8 cellular contexts compared by ENCODE assay signal in genomic region chr10:44963772-44964633, GRCh38. TPM values are rescaled to one million over a fixed set of nuclear protein-coding genes. Genes with fewer than 3 reads are reported as not detected.
DNase-seq lines count a peak whose midpoint lies in the region; ATAC-seq and TF ChIP-seq lines count a peak whose summit lies in the region.
"Had no signal": no experiment of that assay in that cellular context is flagged by ENCODE, and none has a peak within 500 bp of the region (broad histone marks: within the 10 kb centered on the region; RNA-seq: fewer than 3 reads in every experiment).

No MANE protein-coding gene starts in this region.

- H3K27ac Mint-ChIP-seq in T-helper 2 cell treated with Interferon-gamma antibody and Interleukin-4, amounts not matched to agents 5 μg/mL and 100 μg/mL, for 36 hours, result no peak overlapping the region

- no peak overlapping the region for H3K9ac ChIP-seq in HUES48 (ENCODE audit: low read depth, low read length)

- H3K9me3 ChIP-seq in HUES48 (ENCODE audit: control insufficient read depth, insufficient read depth, low read length) (no peaks in the 10 kb centered on the region), tibial nerve (no peaks in the 10 kb centered on the region)

- no peaks in the 10 kb centered on the region for H3K9me3 Mint-ChIP-seq in T-helper 2 cell treated with Interferon-gamma antibody and Interleukin-4, amounts not matched to agents 5 μg/mL and 100 μg/mL, for 36 hours

- peak; percentile 21 to 70 for TF ChIP-seq POLR2A in tibial nerve (IDR thresholded peaks at IDR 0.05)

- no peak overlapping the region for H3K4me3 Mint-ChIP-seq in T-helper 2 cell treated with Interferon-gamma antibody and Interleukin-4, amounts not matched to agents 5 μg/mL and 100 μg/mL, for 36 hours

- H3K36me3 ChIP-seq in HUES48 (ENCODE audit: control insufficient read depth, insufficient read depth, low read length) (no peaks in the 10 kb centered on the region), tibial nerve (peaks cover 0 to 4% (median 0%) of the 10 kb centered on the region in 3 donors)

- H3K27me3 Mint-ChIP-seq in T-helper 2 cell treated with Interferon-gamma antibody and Interleukin-4, amounts not matched to agents 5 μg/mL and 100 μg/mL, for 36 hours (ENCODE audit: low read depth), result no peaks in the 10 kb centered on the region

- peaks cover 28% of the 10 kb centered on the region for H3K4me1 Mint-ChIP-seq in T-helper 2 cell treated with Interferon-gamma antibody and Interleukin-4, amounts not matched to agents 5 μg/mL and 100 μg/mL, for 36 hours (ENCODE audit: low read depth)

- no peak for ATAC-seq in HG03520 (IDR thresholded peaks at IDR 0.05; ENCODE audit: unreplicated experiment)

- peak; percentile 29 to 98 (median 91) for DNase-seq in caudate nucleus (lab: John Stamatoyannopoulos, UW)
- peak; percentile 87 for DNase-seq in mesenteric fat pad (ENCODE audit: low spot score)
- DNase-seq in tibial nerve (ENCODE audit: low spot score in 2 of 2), result peak; percentile 79 to 83
- no peak for DNase-seq in T-helper 2 cell treated with Interferon-gamma antibody and Interleukin-4, amounts not matched to agents 5 μg/mL and 100 μg/mL, for 36 hours (ENCODE audit: low spot score)
- no peak for DNase-seq in Kasumi-1 (lab: John Stamatoyannopoulos, UW)

- TF ChIP-seq EP300 in tibial nerve (IDR thresholded peaks at IDR 0.05), result peak; percentile 96 to 98

- H3K4me3 ChIP-seq in HUES48 (ENCODE audit: low read depth, low read length) (no peak overlapping the region), tibial nerve (peak overlapping the region in 3 of 4 donors; percentile 21 to 66 (median 28))

- peak in 2 of 5 experiments; percentile 11 to 44 for TF ChIP-seq CTCF in tibial nerve (IDR thresholded peaks at IDR 0.05)

- WGBS in tibial nerve, 2 donors, result 30 to 32% methylated on average over 15 of the region's 15 CpGs

- H3K36me3 Mint-ChIP-seq in T-helper 2 cell treated with Interferon-gamma antibody and Interleukin-4, amounts not matched to agents 5 μg/mL and 100 μg/mL, for 36 hours (ENCODE audit: low read depth), result no peaks in the 10 kb centered on the region

- peak overlapping the region; percentile 63 for H3K27ac ChIP-seq in HUES48 (ENCODE audit: low read depth, low read length)
- H3K27ac ChIP-seq in caudate nucleus (ENCODE audit: low read depth, low read length), result peak overlapping the region; percentile 95
- H3K27ac ChIP-seq in tibial nerve, result peak overlapping the region; percentile 79 to 94 (median 91)

- H3K4me1 ChIP-seq in HUES48 (ENCODE audit: control insufficient read depth, insufficient read depth, low read length), result peaks cover 38% of the 10 kb centered on the region
- peaks cover 8 to 77% (median 62%) of the 10 kb centered on the region in 4 donors for H3K4me1 ChIP-seq in tibial nerve

- H3K27me3 ChIP-seq in HUES48 (ENCODE audit: control insufficient read depth, insufficient read depth, low read length) (peaks cover 9% of the 10 kb centered on the region; the same call in 1 of the 2 replicates), tibial nerve (no peaks in the 10 kb centered on the region)

RNA-seq across cellular contexts. Expression of gene RASSF4, which starts 4.4 kb away (rescaled TPM):
- total RNA-seq in mesenteric fat pad (122 TPM), tibial nerve (100 to 1,000 TPM; 153 to 275 (median 185) TPM)

RNA-seq across cellular contexts. Expression of gene DEPP1, which starts 14.6 kb away (rescaled TPM):
- total RNA-seq in mesenteric fat pad, result 566 TPM
- total RNA-seq in tibial nerve, result 1,000 to 10,000 TPM in 1 of 4 donors, 100 to 1,000 TPM in 3; 530 to 1,439 (median 798) TPM

RNA-seq across cellular contexts. Expression of gene ZNF22, which starts 36.7 kb away (rescaled TPM):
- 50.3 TPM for total RNA-seq in mesenteric fat pad
- total RNA-seq in tibial nerve, result 10 to 100 TPM; 23.4 to 30.2 (median 26.0) TPM

RNA-seq across cellular contexts. Expression of gene TMEM72, which starts 52.9 kb away (rescaled TPM):
- total RNA-seq in mesenteric fat pad, result not detected
- total RNA-seq in tibial nerve, result under 1 TPM in 2 of 4 donors, not detected in 2; 0.20 to 0.21 TPM
- total RNA-seq: NCI-H460 had no signal

Comparison
In these comparisons a context has a peak if more than half of its experiments do, and no peak if none do; other contexts are left out.
1. DNase-seq: peak in caudate nucleus (61 of 61), mesenteric fat pad (single experiment) and tibial nerve (2 of 2); none in T-helper 2 cell treated with Interferon-gamma antibody and Interleukin-4, amounts not matched to agents 5 μg/mL and 100 μg/mL, for 36 hours (single experiment) and Kasumi-1 (0 of 2).
2. Peak in every context shown above with its lines, with median percentiles within 50 percentile points of each other: H3K27ac ChIP-seq.